ENCODE assay signal across 8 cellular contexts in genomic region chr17:47821424-47822379, GRCh38. TPM values are rescaled to one million over a fixed set of nuclear protein-coding genes. Genes with fewer than 3 reads are reported as not detected.
DNase-seq lines count a peak whose midpoint lies in the region; ATAC-seq and TF ChIP-seq lines count a peak whose summit lies in the region.

TSS of gene OSBPL7 (minus strand) at chr17:47821794. CDS start at chr17:47820278, 1,516 bp downstream.

- intact Hi-C loops in activated CD4-positive, alpha-beta memory T cell treated with anti-CD3 and anti-CD28 coated beads for 36 hours (cut with micrococcal nuclease), result loop anchor here (10.0 kb wide), 1 partner anchor 107 kb away; no protein-coding TSS in a partner anchor

- WGBS in ectodermal cell, 2 experiments, result 11% methylated on average over 21 of the region's 21 CpGs
- 9% methylated on average over 18 to 21 of the region's 21 CpGs for WGBS in lung, 2 donors

- TF ChIP-seq CTCF in AG09309 (IDR thresholded peaks at IDR 0.05; ENCODE audit: control insufficient read depth, insufficient read depth, low read depth, low read length, missing control alignments) (peak; percentile 5), lung (IDR thresholded peaks at IDR 0.05; ENCODE audit: control extremely low read depth, extremely low read depth) (peak; percentile 3)

- peak within 1 kb of the TSS; percentile 92 for H3K4me3 Mint-ChIP-seq in activated CD4-positive, alpha-beta memory T cell treated with anti-CD3 and anti-CD28 coated beads for 36 hours

- CTCF ChIA-PET in activated CD4-positive, alpha-beta memory T cell treated with anti-CD3 and anti-CD28 coated beads for 36 hours (lab: Charles Lee), result interaction anchor here (0.6 to 2.7 kb wide), 7 partner anchors 10 to 865 kb away, joined by 3 to 19 read pairs (median 3); partner anchors contain the start of genes CDK5RAP3, LRRC46 and MRPL10

- POLR2A ChIA-PET in activated CD4-positive, alpha-beta memory T cell treated with anti-CD3 and anti-CD28 coated beads for 36 hours (lab: Charles Lee), result interaction anchor here (1.1 to 2.4 kb wide), 3 partner anchors 10 to 74 kb away, joined by 4 to 13 read pairs (median 7); partner anchors contain the start of genes LRRC46 and MRPL10

- H3K4me3 ChIP-seq in AG09309 (ENCODE audit: control insufficient read depth, low read depth, low read length), result peak within 1 kb of the TSS; percentile 81
- H3K4me3 ChIP-seq in ectodermal cell (ENCODE audit: insufficient read depth, low read depth, low read length), result peak within 1 kb of the TSS; percentile 62
- H3K4me3 ChIP-seq in lung, result peak within 1 kb of the TSS; percentile 59

- H3K27ac ChIP-seq in ectodermal cell (ENCODE audit: insufficient read depth, low read depth, low read length, poor library complexity, severe bottlenecking) (no peak within 1 kb of the TSS), lung (ENCODE audit: low read depth in 1 of 2, low read length in 1 of 2) (peak within 1 kb of the TSS in 1 of 2 donors; percentile 84)

- DNase-seq in AG09309 (ENCODE audit: low read depth) (no peak), NCI-H774 (lab: John Stamatoyannopoulos, UW) (peak; percentile 86), lung (ENCODE audit: low spot score) (peak; percentile 83)
- DNase-seq in activated CD4-positive, alpha-beta memory T cell treated with anti-CD3 and anti-CD28 coated beads for 36 hours, result peak; percentile 88
- DNase-seq in stimulated activated CD4-positive, alpha-beta T cell treated with anti-CD3 and anti-CD28 coated beads, TNF-alpha, amount 100 ng/mL, for 4 hours (ENCODE audit: low read depth in 3 of 3), result peak; percentile 41 to 59 (median 56)

- H3K9me3 ChIP-seq in ectodermal cell (ENCODE audit: control insufficient read depth, low read length) (no peaks in the 10 kb centered on the region), lung (ENCODE audit: control insufficient read depth in 2 of 2, insufficient read depth in 1 of 2, low read length in 1 of 2) (no peaks in the 10 kb centered on the region)

- H3K27ac Mint-ChIP-seq in activated CD4-positive, alpha-beta memory T cell treated with anti-CD3 and anti-CD28 coated beads for 36 hours, result peak within 1 kb of the TSS; percentile 72

- peaks cover 26% of the 10 kb centered on the region for H3K36me3 Mint-ChIP-seq in activated CD4-positive, alpha-beta memory T cell treated with anti-CD3 and anti-CD28 coated beads for 36 hours

- ATAC-seq in GM19025 (IDR thresholded peaks at IDR 0.05; ENCODE audit: low read depth, unreplicated experiment) (peak; percentile 93), HG03520 (IDR thresholded peaks at IDR 0.05; ENCODE audit: unreplicated experiment) (peak; percentile 68), lung (ENCODE audit: insufficient read depth, low FRiP score) (peak; percentile 90)

- H3K27me3 ChIP-seq in ectodermal cell (ENCODE audit: control insufficient read depth, insufficient read depth, low read length, poor library complexity, severe bottlenecking) (no peaks in the 10 kb centered on the region), lung (ENCODE audit: control insufficient read depth, insufficient read depth) (no peaks in the 10 kb centered on the region)

- H3K36me3 ChIP-seq in ectodermal cell (ENCODE audit: control insufficient read depth, insufficient read depth, low read length) (peaks cover 13% of the 10 kb centered on the region), lung (ENCODE audit: control insufficient read depth in 2 of 2, insufficient read depth in 2 of 2, low read length in 2 of 2) (peaks cover 10 to 46% of the 10 kb centered on the region in 2 donors)

- H3K4me1 ChIP-seq in ectodermal cell (ENCODE audit: control insufficient read depth, insufficient read depth, low read length) (peaks cover 10% of the 10 kb centered on the region), lung (ENCODE audit: control insufficient read depth in 2 of 2, insufficient read depth in 2 of 2, low read length in 2 of 2) (peaks cover 2 to 18% of the 10 kb centered on the region in 2 donors)

- H3K9me3 Mint-ChIP-seq in activated CD4-positive, alpha-beta memory T cell treated with anti-CD3 and anti-CD28 coated beads for 36 hours, result no peaks in the 10 kb centered on the region

- H3K27me3 Mint-ChIP-seq in activated CD4-positive, alpha-beta memory T cell treated with anti-CD3 and anti-CD28 coated beads for 36 hours, result no peaks in the 10 kb centered on the region

- peaks cover 26% of the 10 kb centered on the region for H3K4me1 Mint-ChIP-seq in activated CD4-positive, alpha-beta memory T cell treated with anti-CD3 and anti-CD28 coated beads for 36 hours (ENCODE audit: low read depth)

RNA-seq across cellular contexts. Expression of gene OSBPL7, which starts in this region (rescaled TPM):
- total RNA-seq in activated CD4-positive, alpha-beta memory T cell treated with anti-CD3 and anti-CD28 coated beads for 36 hours, result 10 to 100 TPM; 14.7 to 15.6 TPM
- polyA plus RNA-seq in ectodermal cell (2013, experiment 1 of 4), result 16.9 TPM
- polyA plus RNA-seq in ectodermal cell (2013, experiment 2 of 4), result 12.4 TPM
- polyA plus RNA-seq in ectodermal cell (2013, experiment 3 of 4), result 11.9 TPM
- 16.6 TPM for polyA plus RNA-seq in ectodermal cell (2013, experiment 4 of 4)
- 10 to 100 TPM in 1 of 2 donors, 1 to 10 TPM in 1; 9.3 to 25.3 TPM for total RNA-seq in lung
- polyA plus RNA-seq in lung, result 10 to 100 TPM in 1 of 2 donors, 1 to 10 TPM in 1; 7.6 to 12.7 TPM
